18 cellular contexts compared by ENCODE assay signal in the genomic region with DNA sequence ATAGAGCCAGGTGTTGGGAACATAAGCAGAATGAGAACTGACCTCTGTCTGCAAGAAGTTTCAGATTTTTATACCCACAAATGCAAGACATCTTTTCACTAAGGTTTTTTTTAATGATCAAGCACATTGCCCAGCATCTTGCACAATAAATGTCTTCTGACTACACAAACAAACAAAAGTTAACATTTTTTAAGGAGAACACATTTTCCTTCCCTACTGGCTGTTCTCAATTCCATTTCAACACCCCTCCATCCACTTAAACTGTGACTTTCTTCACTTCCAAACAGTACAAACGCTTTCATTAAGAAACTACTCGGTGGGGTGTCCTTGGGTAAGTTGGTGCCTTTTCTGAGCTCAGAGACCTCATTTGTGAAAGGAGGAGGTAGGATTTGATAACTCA.
DNase-seq lines count a peak whose midpoint lies in the region; ATAC-seq and TF ChIP-seq lines count a peak whose summit lies in the region.
"Had no signal": no experiment of that assay in that cellular context is flagged by ENCODE, and none has a peak within 500 bp of the region (broad histone marks: within the 10 kb centered on the region; RNA-seq: fewer than 3 reads in every experiment).

No MANE protein-coding gene starts in this region.

- TF ChIP-seq CTCF in right atrium auricular region (IDR thresholded peaks at IDR 0.05) (no peak), choroid plexus epithelial cell (conservative IDR thresholded peaks at IDR 0.05; ENCODE audit: low read depth, low read length) (no peak), nephron progenitor cell (IDR thresholded peaks at IDR 0.05) (no peak), vagina (IDR thresholded peaks at IDR 0.05) (no peak)

- intact Hi-C loops in Right ventricle myocardium inferior (cut with DNase I): no loop called here
- intact Hi-C loops in vagina (cut with DNase I): no loop called here

- H3K9me3 ChIP-seq in right atrium auricular region: no peaks in the 10 kb centered on the region
- H3K9me3 ChIP-seq in vagina: no peaks in the 10 kb centered on the region
- H3K9me3 ChIP-seq: Caco-2 had no signal

- H3K27ac Mint-ChIP-seq in nephron progenitor cell: peak overlapping the region; percentile 84
- H3K27ac Mint-ChIP-seq: HFFc6 had no signal

- no peak for TF ChIP-seq POLR2A in vagina (IDR thresholded peaks at IDR 0.05)

- H3K27me3 ChIP-seq in right atrium auricular region (no peaks in the 10 kb centered on the region), vagina (no peaks in the 10 kb centered on the region)
- H3K27me3 ChIP-seq: BLaER1 had no signal

- peaks cover 12% of the 10 kb centered on the region for H3K27me3 Mint-ChIP-seq in nephron progenitor cell (ENCODE audit: low read depth, poor library complexity)

- H3K9me3 Mint-ChIP-seq in nephron progenitor cell: no peaks in the 10 kb centered on the region

- ATAC-seq in Right ventricle myocardium inferior: peak; percentile 49
- ATAC-seq in GM18520 (IDR thresholded peaks at IDR 0.05; ENCODE audit: unreplicated experiment): no peak
- ATAC-seq: HepG2 had no signal

- no peak overlapping the region for H3K27ac ChIP-seq in right atrium auricular region
- H3K27ac ChIP-seq in vagina: peak overlapping the region; percentile 69
- H3K27ac ChIP-seq: 22Rv1, BLaER1 had no signal

- H3K4me1 Mint-ChIP-seq in nephron progenitor cell: peaks cover 64% of the 10 kb centered on the region
- H3K4me1 Mint-ChIP-seq: CD8-positive, alpha-beta memory T cell had no signal

- DNase-seq in Right ventricle myocardium inferior (ENCODE audit: missing footprints): no peak
- no peak for DNase-seq in right atrium auricular region (ENCODE audit: low spot score)
- peak; percentile 8 for DNase-seq in choroid plexus epithelial cell (ENCODE audit: low read depth)
- DNase-seq in nephron progenitor cell: no peak
- no peak for DNase-seq in vagina (ENCODE audit: extremely low spot score in 2 of 2)
- no peak for DNase-seq in DMS 273 treated with DMSO at 0.1 percent for 48 hours (lab: John Stamatoyannopoulos, UW)
- DNase-seq in dedifferentiated amniotic fluid mesenchymal stem cell (ENCODE audit: extremely low spot score): no peak
- DNase-seq: AML-193; Caco-2; CD8-positive, alpha-beta memory T cell; DMS53; GF-D8; HCEC 1CT; HFFc6 had no signal

- H3K4me3 ChIP-seq in right atrium auricular region (no peak overlapping the region), choroid plexus epithelial cell (ENCODE audit: low read depth, low read length) (no peak overlapping the region), vagina (no peak overlapping the region)
- H3K4me3 ChIP-seq: BLaER1 had no signal

- H3K36me3 Mint-ChIP-seq in nephron progenitor cell (ENCODE audit: low read depth): no peaks in the 10 kb centered on the region
- H3K36me3 Mint-ChIP-seq: CD8-positive, alpha-beta memory T cell had no signal

- no peak overlapping the region for H3K4me3 Mint-ChIP-seq in nephron progenitor cell
- H3K4me3 Mint-ChIP-seq: CD8-positive, alpha-beta memory T cell; HFFc6 had no signal

- no peaks in the 10 kb centered on the region for H3K4me1 ChIP-seq in right atrium auricular region
- peaks cover 36% of the 10 kb centered on the region for H3K4me1 ChIP-seq in vagina
- H3K4me1 ChIP-seq: Caco-2 had no signal

- H3K36me3 ChIP-seq in right atrium auricular region (no peaks in the 10 kb centered on the region), vagina (no peaks in the 10 kb centered on the region)
